Comparison of ENCODE assay signal across 13 cellular contexts in the genomic region with DNA sequence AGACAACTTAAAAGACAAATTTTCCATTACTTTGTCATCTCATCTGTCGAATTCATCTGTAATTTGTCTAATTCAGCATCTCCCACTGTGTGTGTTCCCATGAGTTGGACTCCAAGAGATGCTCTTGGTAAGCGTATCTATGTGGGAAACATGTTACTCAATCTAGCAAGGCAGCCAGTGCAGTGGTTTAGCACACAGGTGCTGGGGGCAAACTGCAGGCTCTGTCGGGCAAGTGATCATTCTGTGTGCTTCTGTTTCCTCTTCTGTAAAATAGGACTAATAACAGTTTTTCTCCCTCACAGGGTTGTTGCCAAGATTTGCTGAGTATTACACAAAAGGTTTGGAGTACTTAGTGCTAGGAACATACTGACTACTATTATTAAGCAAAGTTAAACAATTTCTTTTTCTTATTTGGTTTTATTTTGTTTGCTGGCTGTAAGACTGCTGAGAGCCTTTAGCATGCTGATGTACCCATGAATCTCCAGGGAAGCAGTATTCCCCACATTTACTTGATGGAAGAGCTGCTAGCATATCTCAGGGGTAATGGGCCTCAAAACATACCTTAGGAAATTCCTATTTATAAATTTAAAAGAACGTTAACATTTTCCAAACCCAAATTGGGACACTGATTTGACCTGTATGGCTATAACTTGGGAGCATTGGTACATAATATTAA. TPM values are rescaled to one million over a fixed set of nuclear protein-coding genes. Genes with fewer than 3 reads are reported as not detected.
DNase-seq lines count a peak whose midpoint lies in the region; ATAC-seq lines count a peak whose summit lies in the region.
"Had no signal": no experiment of that assay in that cellular context is flagged by ENCODE, and none has a peak within 500 bp of the region (broad histone marks: within the 10 kb centered on the region; RNA-seq: fewer than 3 reads in every experiment).

No MANE protein-coding gene starts in this region.

- H3K36me3 Mint-ChIP-seq in naive B cell, result peaks cover 24 to 30% of the 10 kb centered on the region in 2 donors

- peaks cover 0 to 8% (median 3%) of the 10 kb centered on the region in 7 donors for H3K9me3 Mint-ChIP-seq in naive B cell

- peak; percentile 69 for DNase-seq in NOMO-1 treated with DMSO at 0.1 percent for 48 hours (lab: John Stamatoyannopoulos, UW; ENCODE audit: unreplicated experiment)
- peak; percentile 49 for DNase-seq in naive B cell
- no peak for DNase-seq in H4 (ENCODE audit: low spot score)
- DNase-seq in DMS 273 (lab: John Stamatoyannopoulos, UW; ENCODE audit: unreplicated experiment), result no peak
- DNase-seq: Caco-2, NCI-H510A had no signal

- H3K4me3 Mint-ChIP-seq in naive B cell, result peak overlapping the region; percentile 49 to 98 (median 78)

- peaks cover 38 to 52% (median 49%) of the 10 kb centered on the region in 3 donors for H3K4me1 Mint-ChIP-seq in naive B cell

- ATAC-seq in GM18909 (IDR thresholded peaks at IDR 0.05; ENCODE audit: poor library complexity, unreplicated experiment) (peak; percentile 65), HG02678 (IDR thresholded peaks at IDR 0.05; ENCODE audit: unreplicated experiment) (peak; percentile 56), naive B cell (ENCODE audit: low read depth in 2 of 2) (peak; percentile 54 to 64), GM18517 (IDR thresholded peaks at IDR 0.05; ENCODE audit: unreplicated experiment) (no peak)

- no peaks in the 10 kb centered on the region for H3K27me3 Mint-ChIP-seq in naive B cell

- H3K27ac Mint-ChIP-seq in naive B cell, result peak overlapping the region; percentile 58 to 95 (median 78)

RNA-seq across cellular contexts. Expression of a gene that starts 0.7 kb away (rescaled TPM):
- 100 to 1,000 TPM; 308 to 432 (median 350) TPM for polyA plus RNA-seq in naive B cell (ENCODE audit: low read depth in 6 of 6)
- total RNA-seq in H4 (2014; rRNA removed; shearing (Covaris generic)), result not detected in 2 replicates
- total RNA-seq: Caco-2, fibroblast of lung, M059J, renal cortical epithelial cell, SJCRH30 had no signal
- polyA plus RNA-seq: fibroblast of lung had no signal

RNA-seq across cellular contexts. Expression of a gene that starts 30.6 kb away (rescaled TPM):
- polyA plus RNA-seq in naive B cell (ENCODE audit: low read depth in 6 of 6), result 1 to 10 TPM; 1.9 to 8.9 (median 7.5) TPM
- 56.8 and 67.3 TPM in 2 replicates for total RNA-seq in H4 (2014; rRNA removed; shearing (Covaris generic))

Comparison
In these comparisons a context has a peak if more than half of its experiments do, and no peak if none do; other contexts are left out.
1. DNase-seq: peak in NOMO-1 treated with DMSO at 0.1 percent for 48 hours (single experiment) and naive B cell (single experiment); none in H4 (single experiment) and DMS 273 (single experiment).